Comparison of ENCODE assay signal across 17 cellular contexts in the genomic region with DNA sequence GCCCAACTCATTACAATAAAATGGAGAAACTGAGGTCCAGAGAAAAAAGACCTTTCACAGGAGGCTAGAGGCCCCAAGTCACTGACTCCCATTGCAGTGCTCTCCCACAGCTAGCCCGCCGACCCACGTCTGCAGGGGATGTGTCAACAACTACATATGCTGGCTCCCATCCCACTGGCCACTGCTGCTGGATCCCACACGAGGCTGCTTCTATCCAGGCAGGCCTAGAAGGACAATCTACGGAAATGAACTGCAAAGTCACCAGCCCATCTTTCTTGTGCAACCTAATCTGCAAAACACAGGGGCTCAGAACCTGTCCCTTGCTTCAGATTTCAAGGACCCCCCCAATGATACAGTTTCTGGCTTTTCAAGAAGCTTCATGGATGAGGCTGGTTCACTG. TPM values are rescaled to one million over a fixed set of nuclear protein-coding genes. Genes with fewer than 3 reads are reported as not detected.
DNase-seq lines count a peak whose midpoint lies in the region; ATAC-seq and TF ChIP-seq lines count a peak whose summit lies in the region.
"Had no signal": no experiment of that assay in that cellular context is flagged by ENCODE, and none has a peak within 500 bp of the region (broad histone marks: within the 10 kb centered on the region; RNA-seq: fewer than 3 reads in every experiment).

No MANE protein-coding gene starts in this region.

- H3K27ac ChIP-seq in GM23248 = no peak overlapping the region
- peak overlapping the region; percentile 37 for H3K27ac ChIP-seq in right cardiac atrium (ENCODE audit: low read length)
- H3K27ac ChIP-seq in skeletal muscle tissue (ENCODE audit: low read depth, low read length) = peak overlapping the region; percentile 69
- H3K27ac ChIP-seq in effector memory CD4-positive, alpha-beta T cell (ENCODE audit: insufficient read depth, low read length, poor library complexity, severe bottlenecking) = no peak overlapping the region
- H3K27ac ChIP-seq in OCI-LY7 (ENCODE audit: low read depth, low read length, poor library complexity, severe bottlenecking) = no peak overlapping the region
- H3K27ac ChIP-seq: KMS-11, VCaP had no signal

- no peak overlapping the region for H3K4me3 Mint-ChIP-seq in dendritic cell treated with granulocyte-macrophage colony-stimulating factor and Interleukin-4, amounts not matched to agents 40 ng/mL and 50 ng/mL, for 4 days
- H3K4me3 Mint-ChIP-seq: activated CD8-positive, alpha-beta T cell treated with anti-CD3 and anti-CD28 coated beads for 36 hours had no signal

- H2AFZ ChIP-seq in GM23248 = no peak overlapping the region
- no peak overlapping the region for H2AFZ ChIP-seq in OCI-LY7 (ENCODE audit: low read length)

- H3K36me3 Mint-ChIP-seq in dendritic cell treated with granulocyte-macrophage colony-stimulating factor and Interleukin-4, amounts not matched to agents 40 ng/mL and 50 ng/mL, for 4 days (ENCODE audit: low read depth) = peaks cover 85% of the 10 kb centered on the region

- intact Hi-C loops in dendritic cell treated with granulocyte-macrophage colony-stimulating factor and Interleukin-4, amounts not matched to agents 40 ng/mL and 50 ng/mL, for 4 days (cut with micrococcal nuclease) = no loop called here
- intact Hi-C loops in right cardiac atrium (cut with DNase I) (no loop called here), OCI-LY7 (cut with micrococcal nuclease; ENCODE audit: unreplicated experiment) (no loop called here)

- H3K9ac ChIP-seq in GM23248 (no peak overlapping the region), skeletal muscle tissue (ENCODE audit: low read depth in 1 of 3, low read length in 3 of 3) (no peak overlapping the region)
- H3K9ac ChIP-seq: KMS-11 had no signal

- H3K4me2 ChIP-seq in GM23248 (ENCODE audit: unreplicated experiment) = no peak overlapping the region
- no peak overlapping the region for H3K4me2 ChIP-seq in OCI-LY7 (ENCODE audit: low read length)
- H3K4me2 ChIP-seq: KMS-11 had no signal

- in situ Hi-C loops in GM23248 (cut with MboI) = no loop called here

- DNase-seq in GM23248 = peak; percentile 48
- peak; percentile 69 to 88 (median 75) for DNase-seq in right cardiac atrium
- DNase-seq in LoVo (ENCODE audit: low spot score) = no peak
- DNase-seq in effector memory CD4-positive, alpha-beta T cell = no peak
- DNase-seq in OCI-LY7 (ENCODE audit: low spot score) = no peak
- DNase-seq: activated CD8-positive, alpha-beta T cell treated with anti-CD3 and anti-CD28 coated beads for 36 hours; amygdala; EL; NCI-H1105 treated with DMSO at 0.1 percent for 48 hours; NCI-H774; stimulated activated naive CD4-positive, alpha-beta T cell treated with Interleukin-2 at 50 U/mL for 16 hours had no signal

- no peaks in the 10 kb centered on the region for H3K36me3 ChIP-seq in GM23248 (ENCODE audit: low read depth)
- H3K36me3 ChIP-seq in skeletal muscle tissue (ENCODE audit: control insufficient read depth in 3 of 3, insufficient read depth in 3 of 3, low read length in 3 of 3) = peaks cover 0 to 2% (median 2%) of the 10 kb centered on the region in 3 donors
- H3K36me3 ChIP-seq in effector memory CD4-positive, alpha-beta T cell (ENCODE audit: control insufficient read depth, insufficient read depth, low read length) = peaks cover 5% of the 10 kb centered on the region
- peaks cover 77% of the 10 kb centered on the region for H3K36me3 ChIP-seq in OCI-LY7 (ENCODE audit: insufficient read depth, low read length)

- BruUV-seq in OCI-LY7 (replicated peaks; lab: Mats Ljungman, UMichigan) = no TSS peak

- TF ChIP-seq CTCF in OCI-LY7 (conservative IDR thresholded peaks at IDR 0.05; ENCODE audit: low read length) = no peak

- H3K9me3 Mint-ChIP-seq in dendritic cell treated with granulocyte-macrophage colony-stimulating factor and Interleukin-4, amounts not matched to agents 40 ng/mL and 50 ng/mL, for 4 days = no peaks in the 10 kb centered on the region
- H3K9me3 Mint-ChIP-seq: activated CD8-positive, alpha-beta T cell treated with anti-CD3 and anti-CD28 coated beads for 36 hours had no signal

- H3K27me3 ChIP-seq in GM23248 (replicated peaks; ENCODE audit: insufficient read depth) (no peaks in the 10 kb centered on the region), right cardiac atrium (ENCODE audit: control insufficient read depth, insufficient read depth) (no peaks in the 10 kb centered on the region), skeletal muscle tissue (ENCODE audit: control insufficient read depth in 3 of 3, insufficient read depth in 3 of 3, low read length in 3 of 3) (no peaks in the 10 kb centered on the region)
- no peaks in the 10 kb centered on the region for H3K27me3 ChIP-seq in effector memory CD4-positive, alpha-beta T cell (replicated peaks; ENCODE audit: control insufficient read depth, insufficient read depth, low read length, poor library complexity, severe bottlenecking)

- CTCF ChIA-PET in OCI-LY7 (lab: Charles Lee; ENCODE audit: unreplicated experiment) = no interaction called here

- WGBS in GM23248 (ENCODE audit: low coverage in 1 of 2, low lambda C conversion rate in 2 of 2, missing lambda C conversion rate in 2 of 2), 2 experiments = 39 to 45% methylated on average over 5 of the region's 5 CpGs
- WGBS in right cardiac atrium = 35% methylated on average over 5 of the region's 5 CpGs

- H3K27ac Mint-ChIP-seq in dendritic cell treated with granulocyte-macrophage colony-stimulating factor and Interleukin-4, amounts not matched to agents 40 ng/mL and 50 ng/mL, for 4 days = peak overlapping the region; percentile 42
- H3K27ac Mint-ChIP-seq: activated CD8-positive, alpha-beta T cell treated with anti-CD3 and anti-CD28 coated beads for 36 hours; progenitor cell of endocrine pancreas had no signal

- H3K4me1 ChIP-seq in GM23248 (ENCODE audit: insufficient read depth) = peaks cover 14% of the 10 kb centered on the region; the same call in 1 of the 2 replicates
- peaks cover 22% of the 10 kb centered on the region for H3K4me1 ChIP-seq in right cardiac atrium (ENCODE audit: control insufficient read depth, insufficient read depth, low read length)
- H3K4me1 ChIP-seq in skeletal muscle tissue (ENCODE audit: control insufficient read depth in 3 of 3, insufficient read depth in 3 of 3, low read length in 3 of 3) = peaks cover 26 to 51% (median 38%) of the 10 kb centered on the region in 3 donors
- H3K4me1 ChIP-seq in effector memory CD4-positive, alpha-beta T cell (ENCODE audit: control insufficient read depth, insufficient read depth, low read length, poor library complexity, severe bottlenecking) = peaks cover 14% of the 10 kb centered on the region
- peaks cover 34% of the 10 kb centered on the region for H3K4me1 ChIP-seq in OCI-LY7 (ENCODE audit: insufficient read depth, low read length, poor library complexity, severe bottlenecking)

- H4K20me1 ChIP-seq in GM23248 (ENCODE audit: insufficient read depth) = no peaks in the 10 kb centered on the region
- H4K20me1 ChIP-seq in OCI-LY7 (ENCODE audit: insufficient read depth, low read length) = no peaks in the 10 kb centered on the region

- H3K79me2 ChIP-seq in GM23248 (ENCODE audit: insufficient read depth) (peaks cover 89% of the 10 kb centered on the region), OCI-LY7 (ENCODE audit: insufficient read depth, low read depth, low read length) (peaks cover 99% of the 10 kb centered on the region)

- H3K4me1 Mint-ChIP-seq in dendritic cell treated with granulocyte-macrophage colony-stimulating factor and Interleukin-4, amounts not matched to agents 40 ng/mL and 50 ng/mL, for 4 days (ENCODE audit: low read depth) = peaks cover 96% of the 10 kb centered on the region

- POLR2A ChIA-PET in OCI-LY7 (lab: Charles Lee) = interaction anchor here (0.7 to 1.7 kb wide), 5 partner anchors 10 to 38 kb away, joined by 3 to 5 read pairs (median 5); no protein-coding TSS in a partner anchor

- H3F3A ChIP-seq in GM23248 (ENCODE audit: insufficient read depth) = peaks cover 22% of the 10 kb centered on the region

- no peaks in the 10 kb centered on the region for H3K27me3 Mint-ChIP-seq in dendritic cell treated with granulocyte-macrophage colony-stimulating factor and Interleukin-4, amounts not matched to agents 40 ng/mL and 50 ng/mL, for 4 days
- H3K27me3 Mint-ChIP-seq: activated CD8-positive, alpha-beta T cell treated with anti-CD3 and anti-CD28 coated beads for 36 hours; progenitor cell of endocrine pancreas had no signal

- H3K9me2 ChIP-seq in GM23248 (ENCODE audit: insufficient read depth) (no peaks in the 10 kb centered on the region), OCI-LY7 (ENCODE audit: insufficient read depth, low read length) (no peaks in the 10 kb centered on the region)

- H3K4me3 ChIP-seq in GM23248 = no peak overlapping the region
- H3K4me3 ChIP-seq in right cardiac atrium (ENCODE audit: low read length) = no peak overlapping the region
- H3K4me3 ChIP-seq in skeletal muscle tissue (ENCODE audit: low read length in 3 of 3) = no peak overlapping the region
- H3K4me3 ChIP-seq in effector memory CD4-positive, alpha-beta T cell (ENCODE audit: insufficient read depth, low read depth, low read length, poor library complexity, severe bottlenecking) = no peak overlapping the region
- H3K4me3 ChIP-seq in OCI-LY7 (ENCODE audit: low read depth, low read length, poor library complexity, severe bottlenecking) = no peak overlapping the region

- ATAC-seq in right cardiac atrium (peak; percentile 25 to 39), HG03135 (IDR thresholded peaks at IDR 0.05; ENCODE audit: unreplicated experiment) (no peak)
- ATAC-seq: activated CD8-positive, alpha-beta T cell treated with anti-CD3 and anti-CD28 coated beads for 36 hours had no signal

- H3K9me3 ChIP-seq in GM23248 (ENCODE audit: low read depth) = no peaks in the 10 kb centered on the region
- H3K9me3 ChIP-seq in right cardiac atrium (ENCODE audit: control insufficient read depth, low read length) = no peaks in the 10 kb centered on the region
- no peaks in the 10 kb centered on the region for H3K9me3 ChIP-seq in skeletal muscle tissue (ENCODE audit: control insufficient read depth in 3 of 3, low read length in 3 of 3)
- H3K9me3 ChIP-seq in effector memory CD4-positive, alpha-beta T cell (ENCODE audit: control insufficient read depth, low read length) = no peaks in the 10 kb centered on the region
- no peaks in the 10 kb centered on the region for H3K9me3 ChIP-seq in OCI-LY7 (ENCODE audit: low read length)

RNA-seq across cellular contexts. Expression of a gene that starts 24.0 kb away (rescaled TPM):
- 21.1 and 24.1 TPM in 2 replicates for total RNA-seq in GM23248 (2014; rRNA removed; shearing (Covaris generic))
- polyA plus RNA-seq in GM23248 (2016; fragmentation: Nextera tagmentation; extraction: Ambion mirVana) (3.3 and 3.4 TPM in 2 replicates), right cardiac atrium (58.5 TPM)
- total RNA-seq in right cardiac atrium (100 to 1,000 TPM in 1 of 4 donors, 10 to 100 TPM in 3; 82.3 to 100 (median 93.0) TPM), skeletal muscle tissue (19.8 TPM), OCI-LY7 (2022) (243 and 277 TPM in 2 replicates)
- total RNA-seq in OCI-LY7 (2014; rRNA removed; shearing (Covaris generic)) = 114 and 118 TPM in 2 replicates

Comparison
In these comparisons a context has a peak if more than half of its experiments do, and no peak if none do; other contexts are left out.
1. DNase-seq: peak in GM23248 (single experiment) and right cardiac atrium (3 of 3); none in LoVo (single experiment), effector memory CD4-positive, alpha-beta T cell (0 of 3) and OCI-LY7 (single experiment).
2. H3K27ac ChIP-seq: peak in right cardiac atrium (single experiment) and skeletal muscle tissue (single experiment); none in GM23248 (single experiment), effector memory CD4-positive, alpha-beta T cell (single experiment) and OCI-LY7 (single experiment).